ENCODE assay signal across 8 cellular contexts in the genomic region with DNA sequence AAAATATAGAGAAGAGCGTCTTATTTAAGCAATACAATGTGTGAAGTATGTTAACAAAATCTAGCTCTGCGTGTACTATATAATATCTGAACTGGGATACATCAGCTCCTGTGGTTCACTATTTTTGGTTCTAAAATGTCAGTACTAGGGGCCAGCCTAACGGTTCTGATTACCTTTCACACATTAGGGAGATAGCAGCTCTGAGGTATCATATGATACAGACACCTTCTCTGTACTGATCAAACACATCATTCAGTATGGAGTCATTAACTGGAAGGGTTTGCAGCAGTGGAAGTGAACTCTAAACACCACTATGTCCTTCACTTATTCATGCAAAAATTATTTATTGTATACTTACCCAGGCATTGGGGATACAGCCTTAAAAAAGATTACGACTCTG. TPM values are rescaled to one million over a fixed set of nuclear protein-coding genes. Genes with fewer than 3 reads are reported as not detected.
DNase-seq lines count a peak whose midpoint lies in the region; ATAC-seq, FAIRE-seq and TF ChIP-seq lines count a peak whose summit lies in the region.

No MANE protein-coding gene starts in this region.

- no peak for TF ChIP-seq RAD21 in neural cell (conservative IDR thresholded peaks at IDR 0.05)

- H3K4me2 ChIP-seq in neural cell (ENCODE audit: low read length) = peak overlapping the region; percentile 49

- no peak for TF ChIP-seq CTCF in CD4-positive, alpha-beta T cell (IDR thresholded peaks at IDR 0.05)
- no peak for TF ChIP-seq CTCF in neural cell (IDR thresholded peaks at IDR 0.05; ENCODE audit: poor library complexity, severe bottlenecking)

- no peak for TF ChIP-seq POLR2A in H54 (IDR thresholded peaks at IDR 0.05; ENCODE audit: low read depth, low read length)

- H3K27me3 Mint-ChIP-seq in CD4-positive, alpha-beta T cell = no peaks in the 10 kb centered on the region
- no peaks in the 10 kb centered on the region for H3K27me3 Mint-ChIP-seq in central memory CD8-positive, alpha-beta T cell

- POLR2A ChIA-PET in CD4-positive, alpha-beta T cell (lab: Charles Lee) = interaction anchor here (0.6 to 3.2 kb wide), 15 partner anchors 10 to 247 kb away, joined by 3 to 24 read pairs (median 5); a partner anchor contains a TSS

- intact Hi-C loops in CD4-positive, alpha-beta T cell (cut with DNase I, micrococcal nuclease) = loop anchor here in 1 of 2 experiments (2.0 to 10.0 kb wide), 3 partner anchors 57 to 1841 kb away; a partner anchor contains a TSS

- peak overlapping the region; percentile 98 for H3K9ac ChIP-seq in neural cell (ENCODE audit: low read length)

- no peaks in the 10 kb centered on the region for H3K9me3 ChIP-seq in CD4-positive, alpha-beta T cell (ENCODE audit: control insufficient read depth, low read length)
- no peaks in the 10 kb centered on the region for H3K9me3 ChIP-seq in neural cell (ENCODE audit: low read length)

- no peaks in the 10 kb centered on the region for H3K27me3 ChIP-seq in CD4-positive, alpha-beta T cell (ENCODE audit: control insufficient read depth, insufficient read depth, low read length)
- no peaks in the 10 kb centered on the region for H3K27me3 ChIP-seq in neural cell (ENCODE audit: insufficient read depth, low read depth, low read length)

- FAIRE-seq in H54 (lab: Jason Lieb, UNC) = no peak
- no peak for FAIRE-seq in urothelium cell line (lab: Jason Lieb, UNC)

- CTCF ChIA-PET in CD4-positive, alpha-beta T cell (lab: Charles Lee) = interaction anchor here (0.7 to 0.8 kb wide), 2 partner anchors 28 to 64 kb away, joined by 3 read pairs; no protein-coding TSS in a partner anchor

- H3K27ac ChIP-seq in CD4-positive, alpha-beta T cell (ENCODE audit: low read depth, low read length) = peak overlapping the region; percentile 94
- peak overlapping the region; percentile 98 for H3K27ac ChIP-seq in neural cell (ENCODE audit: low read length)

- peak overlapping the region; percentile 94 for H3K4me3 Mint-ChIP-seq in CD4-positive, alpha-beta T cell
- peak overlapping the region; percentile 83 for H3K4me3 Mint-ChIP-seq in central memory CD8-positive, alpha-beta T cell

- ATAC-seq in CD4-positive, alpha-beta T cell (ENCODE audit: poor library complexity) = no peak
- no peak for ATAC-seq in central memory CD8-positive, alpha-beta T cell (replicated peaks; ENCODE audit: extremely low read depth, poor library complexity, severe bottlenecking)

- TF ChIP-seq EP300 in neural cell (conservative IDR thresholded peaks at IDR 0.05; ENCODE audit: poor library complexity, severe bottlenecking) = no peak

- H3K27ac Mint-ChIP-seq in CD4-positive, alpha-beta T cell = peak overlapping the region; percentile 96
- H3K27ac Mint-ChIP-seq in central memory CD8-positive, alpha-beta T cell (ENCODE audit: low read depth) = peak overlapping the region; percentile 90

- peaks cover 41% of the 10 kb centered on the region for H3K36me3 Mint-ChIP-seq in CD4-positive, alpha-beta T cell (ENCODE audit: low read depth)
- peaks cover 24% of the 10 kb centered on the region for H3K36me3 Mint-ChIP-seq in central memory CD8-positive, alpha-beta T cell (ENCODE audit: insufficient read depth)

- H4K20me1 ChIP-seq in neural cell (ENCODE audit: insufficient read depth) = no peaks in the 10 kb centered on the region

- H3K9me3 Mint-ChIP-seq in CD4-positive, alpha-beta T cell = no peaks in the 10 kb centered on the region
- H3K9me3 Mint-ChIP-seq in central memory CD8-positive, alpha-beta T cell = no peaks in the 10 kb centered on the region

- H3F3A ChIP-seq in neural cell (ENCODE audit: insufficient read depth, low read length, poor library complexity, severe bottlenecking) = no peaks in the 10 kb centered on the region

- no peak for DNase-seq in CD4-positive, alpha-beta T cell
- peak; percentile 11 for DNase-seq in LHCN-M2 (ENCODE audit: low read depth)
- DNase-seq in central memory CD8-positive, alpha-beta T cell (ENCODE audit: low spot score in 2 of 2) = no peak
- no peak for DNase-seq in H54 (ENCODE audit: insufficient read length, low spot score)
- DNase-seq in urothelium cell line (ENCODE audit: low spot score) = no peak
- DNase-seq in DMS153 treated with DMSO at 0.1 percent for 48 hours (lab: John Stamatoyannopoulos, UW; ENCODE audit: unreplicated experiment) = no peak
- no peak for DNase-seq in stimulated activated CD4-positive, alpha-beta T cell treated with anti-CD3 and anti-CD28 coated beads, Interleukin-12 subunit alpha, Interleukin-12 subunit beta, amount 100 ng/mL, for 4 hours

- H2AFZ ChIP-seq in neural cell (ENCODE audit: low read depth, low read length) = peak overlapping the region; percentile 93

- no peaks in the 10 kb centered on the region for H3K36me3 ChIP-seq in neural cell (ENCODE audit: insufficient read depth, low read length)

- H3K79me2 ChIP-seq in neural cell (replicated peaks; ENCODE audit: insufficient read depth, low read length) = peaks cover 27% of the 10 kb centered on the region

- peaks cover 76% of the 10 kb centered on the region for H3K4me1 Mint-ChIP-seq in CD4-positive, alpha-beta T cell (ENCODE audit: low read depth)
- H3K4me1 Mint-ChIP-seq in central memory CD8-positive, alpha-beta T cell = peaks cover 55% of the 10 kb centered on the region

- no peaks in the 10 kb centered on the region for H3K9me2 ChIP-seq in neural cell (ENCODE audit: insufficient read depth, low read length)

- H3K4me3 ChIP-seq in neural cell (ENCODE audit: low read length) = peak overlapping the region; percentile 92

TF ChIP-seq in neural cell, 6 proteins besides CTCF, POLR2A, EP300 and RAD21:
- no peak for TF ChIP-seq TAF1 (IDR thresholded peaks at IDR 0.05; ENCODE audit: low read depth)
- TF ChIP-seq EZH2 (IDR thresholded peaks at IDR 0.05; ENCODE audit: borderline replicate concordance, insufficient read depth, low read length, poor library complexity, severe bottlenecking) = no peak
- TF ChIP-seq MXI1 (conservative IDR thresholded peaks at IDR 0.05; ENCODE audit: poor library complexity, severe bottlenecking) = no peak
- no peak for TF ChIP-seq POLR2AphosphoS5 (IDR thresholded peaks at IDR 0.05)
- TF ChIP-seq, protein P1, sequence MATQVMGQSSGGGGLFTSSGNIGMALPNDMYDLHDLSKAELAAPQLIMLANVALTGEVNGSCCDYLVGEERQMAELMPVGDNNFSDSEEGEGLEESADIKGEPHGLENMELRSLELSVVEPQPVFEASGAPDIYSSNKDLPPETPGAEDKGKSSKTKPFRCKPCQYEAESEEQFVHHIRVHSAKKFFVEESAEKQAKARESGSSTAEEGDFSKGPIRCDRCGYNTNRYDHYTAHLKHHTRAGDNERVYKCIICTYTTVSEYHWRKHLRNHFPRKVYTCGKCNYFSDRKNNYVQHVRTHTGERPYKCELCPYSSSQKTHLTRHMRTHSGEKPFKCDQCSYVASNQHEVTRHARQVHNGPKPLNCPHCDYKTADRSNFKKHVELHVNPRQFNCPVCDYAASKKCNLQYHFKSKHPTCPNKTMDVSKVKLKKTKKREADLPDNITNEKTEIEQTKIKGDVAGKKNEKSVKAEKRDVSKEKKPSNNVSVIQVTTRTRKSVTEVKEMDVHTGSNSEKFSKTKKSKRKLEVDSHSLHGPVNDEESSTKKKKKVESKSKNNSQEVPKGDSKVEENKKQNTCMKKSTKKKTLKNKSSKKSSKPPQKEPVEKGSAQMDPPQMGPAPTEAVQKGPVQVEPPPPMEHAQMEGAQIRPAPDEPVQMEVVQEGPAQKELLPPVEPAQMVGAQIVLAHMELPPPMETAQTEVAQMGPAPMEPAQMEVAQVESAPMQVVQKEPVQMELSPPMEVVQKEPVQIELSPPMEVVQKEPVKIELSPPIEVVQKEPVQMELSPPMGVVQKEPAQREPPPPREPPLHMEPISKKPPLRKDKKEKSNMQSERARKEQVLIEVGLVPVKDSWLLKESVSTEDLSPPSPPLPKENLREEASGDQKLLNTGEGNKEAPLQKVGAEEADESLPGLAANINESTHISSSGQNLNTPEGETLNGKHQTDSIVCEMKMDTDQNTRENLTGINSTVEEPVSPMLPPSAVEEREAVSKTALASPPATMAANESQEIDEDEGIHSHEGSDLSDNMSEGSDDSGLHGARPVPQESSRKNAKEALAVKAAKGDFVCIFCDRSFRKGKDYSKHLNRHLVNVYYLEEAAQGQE (IDR thresholded peaks at IDR 0.05; ENCODE audit: borderline replicate concordance) = no peak
- no peak for TF ChIP-seq SMC3 (conservative IDR thresholded peaks at IDR 0.05; ENCODE audit: poor library complexity)
TF ChIP-seq in neural cell: peak in this region for 0.

RNA-seq across cellular contexts. Expression of a gene that starts 2.1 kb away (rescaled TPM):
- 10 to 100 TPM; 52.0 to 52.7 TPM for total RNA-seq in CD4-positive, alpha-beta T cell
- 20.3 and 29.5 TPM in 2 replicates for total RNA-seq in LHCN-M2 (2014; rRNA removed)
- polyA plus RNA-seq in LHCN-M2 (2012) = 3.5 TPM
- polyA plus RNA-seq in neural cell = 23.0 and 25.6 TPM in 2 replicates
- 82.0 and 96.9 TPM in 2 replicates for polyA minus RNA-seq in neural cell

RNA-seq across cellular contexts. Expression of a gene that starts 57.5 kb away (rescaled TPM):
- total RNA-seq in CD4-positive, alpha-beta T cell = 10 to 100 TPM; 56.6 to 61.4 TPM
- total RNA-seq in LHCN-M2 (2014; rRNA removed) = 19.3 and 26.9 TPM in 2 replicates
- 7.4 TPM for polyA plus RNA-seq in LHCN-M2 (2012)
- not detected in 2 replicates for polyA plus RNA-seq in neural cell
- polyA minus RNA-seq in neural cell = not detected in 2 replicates
